19 cellular contexts compared by ENCODE assay signal in genomic region chr1:244760471-244760870, GRCh38.
A peak's percentile ranks its signal among the peaks of the same experiment; 100 is the strongest.
DNase-seq lines count a peak whose midpoint lies in the region; ATAC-seq and TF ChIP-seq lines count a peak whose summit lies in the region.
"Had no signal": no experiment of that assay in that cellular context is flagged by ENCODE, and none has a peak within 500 bp of the region (broad histone marks: within the 10 kb centered on the region; RNA-seq: fewer than 3 reads in every experiment).

No MANE protein-coding gene starts in this region.

- H3K27ac ChIP-seq in GM23338 (ENCODE audit: low read depth), result no peak overlapping the region
- peak overlapping the region; percentile 92 for H3K27ac ChIP-seq in SU-DHL-6 (ENCODE audit: low read depth, low read length)
- no peak overlapping the region for H3K27ac ChIP-seq in foreskin keratinocyte

- peaks cover 22% of the 10 kb centered on the region for H3K4me1 Mint-ChIP-seq in GM23338
- no peaks in the 10 kb centered on the region for H3K4me1 Mint-ChIP-seq in stimulated activated effector memory CD8-positive, alpha-beta T cell treated with anti-CD3 and anti-CD28 coated beads, Interleukin-12 subunit alpha, Interleukin-12 subunit beta, amount 100 ng/mL, for 72 hours

- no peaks in the 10 kb centered on the region for H3K27me3 ChIP-seq in GM23338 (ENCODE audit: insufficient read depth)
- H3K27me3 ChIP-seq in SU-DHL-6 (ENCODE audit: low read length), result no peaks in the 10 kb centered on the region
- peaks cover 4% of the 10 kb centered on the region for H3K27me3 ChIP-seq in foreskin keratinocyte

- H2AFZ ChIP-seq in GM23338, result peak overlapping the region; percentile 72
- H2AFZ ChIP-seq in SU-DHL-6 (ENCODE audit: low read depth, low read length, severe bottlenecking), result peak overlapping the region; percentile 27

- H3K4me2 ChIP-seq in GM23338 (no peak overlapping the region), SU-DHL-6 (ENCODE audit: low read depth, low read length, poor library complexity, severe bottlenecking) (peak overlapping the region; percentile 46)

- peak overlapping the region; percentile 40 for H3K9ac ChIP-seq in SU-DHL-6 (ENCODE audit: low read length)

- H3K9me3 ChIP-seq in SU-DHL-6 (ENCODE audit: insufficient read depth, low read length), result no peaks in the 10 kb centered on the region

- H3K36me3 Mint-ChIP-seq in GM23338 (ENCODE audit: low read depth), result no peaks in the 10 kb centered on the region
- no peaks in the 10 kb centered on the region for H3K36me3 Mint-ChIP-seq in stimulated activated effector memory CD8-positive, alpha-beta T cell treated with anti-CD3 and anti-CD28 coated beads, Interleukin-12 subunit alpha, Interleukin-12 subunit beta, amount 100 ng/mL, for 72 hours

- H3K4me3 Mint-ChIP-seq in GM23338, result no peak overlapping the region
- H3K4me3 Mint-ChIP-seq in stimulated activated effector memory CD8-positive, alpha-beta T cell treated with anti-CD3 and anti-CD28 coated beads, Interleukin-12 subunit alpha, Interleukin-12 subunit beta, amount 100 ng/mL, for 72 hours, result no peak overlapping the region
- H3K4me3 Mint-ChIP-seq: B cell had no signal

- DNase-seq in GM23338 (ENCODE audit: low spot score) (peak; percentile 54), foreskin keratinocyte (no peak), NCI-H1048 (lab: John Stamatoyannopoulos, UW) (no peak), retina (no peak), midbrain (lab: John Stamatoyannopoulos, UW) (no peak)
- no peak for DNase-seq in stimulated activated effector memory CD8-positive, alpha-beta T cell treated with anti-CD3 and anti-CD28 coated beads, Interleukin-12 subunit alpha, Interleukin-12 subunit beta, amount 100 ng/mL, for 72 hours (ENCODE audit: low spot score in 2 of 2)
- DNase-seq: DMS153, DND-41, HCEC 1CT, KG1, MM.1S, NCI-H1417, NCI-H1694, NCI-H2029 treated with DMSO at 0.1 percent for 48 hours, NCI-H69, Right ventricle myocardium superior, RPMI8226 had no signal

- TF ChIP-seq CTCF in GM23338 (conservative IDR thresholded peaks at IDR 0.05; ENCODE audit: low read depth in 2 of 2) (no peak; a peak in 1 of 4 replicates), SU-DHL-6 (IDR thresholded peaks at IDR 0.05; ENCODE audit: insufficient read depth, low read length, poor library complexity, severe bottlenecking) (no peak), foreskin keratinocyte (conservative IDR thresholded peaks at IDR 0.05) (no peak)

- H4K20me1 ChIP-seq in GM23338 (replicated peaks; ENCODE audit: insufficient read depth), result no peaks in the 10 kb centered on the region
- H4K20me1 ChIP-seq in SU-DHL-6 (ENCODE audit: low read depth, low read length), result no peaks in the 10 kb centered on the region

- no peaks in the 10 kb centered on the region for H3K9me2 ChIP-seq in GM23338 (ENCODE audit: insufficient read depth)
- no peaks in the 10 kb centered on the region for H3K9me2 ChIP-seq in SU-DHL-6 (replicated peaks; ENCODE audit: insufficient read depth, low read length)

- H3F3A ChIP-seq in GM23338 (replicated peaks; ENCODE audit: low read depth), result no peaks in the 10 kb centered on the region
- peaks cover 51% of the 10 kb centered on the region for H3F3A ChIP-seq in SU-DHL-6 (ENCODE audit: insufficient read depth)

- no peaks in the 10 kb centered on the region for H3K27me3 Mint-ChIP-seq in GM23338 (ENCODE audit: insufficient read depth, low read depth, poor library complexity)

- ATAC-seq in GM23338 (peak; percentile 64), foreskin keratinocyte (peak; percentile 19)
- peak; percentile 26 for ATAC-seq in stimulated activated effector memory CD8-positive, alpha-beta T cell treated with anti-CD3 and anti-CD28 coated beads, Interleukin-12 subunit alpha, Interleukin-12 subunit beta, amount 100 ng/mL, for 72 hours

- H3K4me3 ChIP-seq in GM23338 (no peak overlapping the region), SU-DHL-6 (ENCODE audit: insufficient read depth, low read length, poor library complexity, severe bottlenecking) (no peak overlapping the region)

- H3K36me3 ChIP-seq in GM23338 (ENCODE audit: insufficient read depth), result no peaks in the 10 kb centered on the region
- H3K36me3 ChIP-seq in SU-DHL-6 (ENCODE audit: low read length), result no peaks in the 10 kb centered on the region

- peaks cover 12% of the 10 kb centered on the region for H3K4me1 ChIP-seq in GM23338 (ENCODE audit: insufficient read depth)
- H3K4me1 ChIP-seq in foreskin keratinocyte, result no peaks in the 10 kb centered on the region

- peaks cover 9% of the 10 kb centered on the region; the same call in 1 of the 3 replicates for H3K9me3 Mint-ChIP-seq in GM23338
- peaks cover 8% of the 10 kb centered on the region for H3K9me3 Mint-ChIP-seq in stimulated activated effector memory CD8-positive, alpha-beta T cell treated with anti-CD3 and anti-CD28 coated beads, Interleukin-12 subunit alpha, Interleukin-12 subunit beta, amount 100 ng/mL, for 72 hours

- H3K79me2 ChIP-seq in GM23338 (replicated peaks; ENCODE audit: insufficient read depth) (no peaks in the 10 kb centered on the region), SU-DHL-6 (ENCODE audit: insufficient read depth, low read length) (no peaks in the 10 kb centered on the region)

- no peak overlapping the region for H3K27ac Mint-ChIP-seq in GM23338
- no peak overlapping the region for H3K27ac Mint-ChIP-seq in stimulated activated effector memory CD8-positive, alpha-beta T cell treated with anti-CD3 and anti-CD28 coated beads, Interleukin-12 subunit alpha, Interleukin-12 subunit beta, amount 100 ng/mL, for 72 hours
- H3K27ac Mint-ChIP-seq: B cell had no signal

TF ChIP-seq in GM23338, 12 proteins besides CTCF, POLR2A, EP300 and RAD21 (continues in another document):
- TF ChIP-seq JUNB (IDR thresholded peaks at IDR 0.05; ENCODE audit: unreplicated experiment) (no peak), POLR2AphosphoS5 (IDR thresholded peaks at IDR 0.05; ENCODE audit: low read depth) (no peak), CREB1 (CRISPR knock-in tag; IDR thresholded peaks at IDR 0.05; ENCODE audit: low read depth) (no peak), REST (IDR thresholded peaks at IDR 0.05; ENCODE audit: unreplicated experiment) (no peak), ZNF114 (CRISPR knock-in tag; IDR thresholded peaks at IDR 0.05) (no peak), STAT1 (IDR thresholded peaks at IDR 0.05; ENCODE audit: unreplicated experiment) (no peak), EZH2phosphoT487 (IDR thresholded peaks at IDR 0.05; ENCODE audit: unreplicated experiment) (no peak), ZNF331 (CRISPR knock-in tag; IDR thresholded peaks at IDR 0.05; ENCODE audit: low read depth) (no peak), NANOG (IDR thresholded peaks at IDR 0.05; ENCODE audit: borderline replicate concordance) (no peak)
